ENCODE assay signal across 12 cellular contexts in the genomic region with DNA sequence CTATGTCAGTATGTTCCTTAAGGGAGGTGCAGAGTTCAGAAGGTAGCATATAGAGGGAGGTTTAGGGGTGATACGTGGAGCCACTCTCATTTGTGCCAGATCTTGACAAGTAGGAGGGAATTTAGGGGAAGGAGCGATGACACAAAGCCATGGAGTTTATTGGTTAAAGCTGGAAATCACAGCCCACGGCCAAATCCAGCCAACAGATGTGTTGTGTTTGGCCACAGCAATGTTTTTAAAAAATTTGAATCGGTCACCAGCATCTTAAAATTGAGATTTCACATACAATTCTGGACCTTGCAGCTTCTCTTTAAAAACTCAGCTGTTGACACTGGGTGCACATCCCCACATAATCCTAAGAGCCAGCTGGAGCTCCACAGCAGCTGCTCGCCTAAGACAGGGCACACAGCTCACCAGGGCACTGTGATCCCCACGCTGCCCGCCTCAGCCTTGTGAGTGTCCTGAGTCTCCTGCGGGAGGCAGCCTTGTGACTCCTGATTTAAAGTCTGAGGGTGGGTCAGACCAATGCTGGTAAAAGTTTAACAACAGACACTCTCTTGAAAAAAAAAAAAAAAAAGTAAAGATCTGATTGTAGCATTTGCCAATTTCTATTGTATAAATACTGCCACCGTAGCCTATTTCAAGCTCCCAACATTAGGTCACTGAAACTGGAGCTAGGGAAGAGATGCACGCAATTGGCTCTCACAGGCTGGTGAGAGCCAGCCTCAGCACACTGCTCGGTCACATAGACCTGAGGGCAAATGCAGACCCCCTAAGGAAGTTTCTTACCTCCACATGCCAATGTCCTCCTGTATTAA.
DNase-seq lines count a peak whose midpoint lies in the region; ATAC-seq and TF ChIP-seq lines count a peak whose summit lies in the region.
"Had no signal": no experiment of that assay in that cellular context is flagged by ENCODE, and none has a peak within 500 bp of the region (broad histone marks: within the 10 kb centered on the region; RNA-seq: fewer than 3 reads in every experiment).

No MANE protein-coding gene starts in this region.

- no peaks in the 10 kb centered on the region for H3K4me1 ChIP-seq in GM23248 (ENCODE audit: insufficient read depth)
- H3K4me1 ChIP-seq in psoas muscle: no peaks in the 10 kb centered on the region
- H3K4me1 ChIP-seq: adrenal gland; BLaER1 treated with 17β-estradiol and CSF1 and Interleukin-3, amounts not matched to agents 10 nM and 100 nM had no signal

- H3K9me3 Mint-ChIP-seq in WTC11: no peaks in the 10 kb centered on the region
- H3K9me3 Mint-ChIP-seq: natural killer cell had no signal

- H3K36me3 ChIP-seq in GM23248 (ENCODE audit: low read depth) (no peaks in the 10 kb centered on the region), psoas muscle (ENCODE audit: insufficient read depth in 1 of 2, low read depth in 1 of 2) (no peaks in the 10 kb centered on the region)
- H3K36me3 ChIP-seq: adrenal gland; BLaER1 treated with 17β-estradiol and CSF1 and Interleukin-3, amounts not matched to agents 10 nM and 100 nM had no signal

- no peaks in the 10 kb centered on the region for H3K36me3 Mint-ChIP-seq in WTC11
- H3K36me3 Mint-ChIP-seq: natural killer cell had no signal

- peaks cover 6% of the 10 kb centered on the region; the same call in 1 of the 2 replicates for H3K4me1 Mint-ChIP-seq in WTC11
- H3K4me1 Mint-ChIP-seq: natural killer cell had no signal

- H3K9me2 ChIP-seq in GM23248 (ENCODE audit: insufficient read depth): no peaks in the 10 kb centered on the region

- no peaks in the 10 kb centered on the region for H3K27me3 Mint-ChIP-seq in WTC11 (ENCODE audit: low read depth)

- H3K27ac Mint-ChIP-seq in WTC11: no peak overlapping the region
- H3K27ac Mint-ChIP-seq: natural killer cell had no signal

- no peak overlapping the region for H3K4me3 Mint-ChIP-seq in WTC11
- H3K4me3 Mint-ChIP-seq: natural killer cell had no signal

- no peaks in the 10 kb centered on the region for H3F3A ChIP-seq in GM23248 (ENCODE audit: insufficient read depth)

- DNase-seq in GM23248 (peak; percentile 7), WTC11 (ENCODE audit: low spot score) (peak; percentile 33), hippocampal formation (lab: John Stamatoyannopoulos, UW) (peak; percentile 32 to 48), posterior cingulate gyrus (peak in 7 of 10 donors; percentile 44 to 93 (median 67)), psoas muscle (no peak), T1000 (lab: John Stamatoyannopoulos, UW) (no peak)
- DNase-seq: activated CD8-positive, alpha-beta memory T cell treated with anti-CD3 and anti-CD28 coated beads, Interleukin-2, amount 50 U/mL, for 4 hours; natural killer cell had no signal

- ATAC-seq in WTC11: peak; percentile 95
- ATAC-seq in HG03108 (IDR thresholded peaks at IDR 0.05; ENCODE audit: unreplicated experiment): no peak
- no peak for ATAC-seq in psoas muscle
- ATAC-seq in HG03025 (IDR thresholded peaks at IDR 0.05; ENCODE audit: low FRiP score, unreplicated experiment): no peak
- ATAC-seq: natural killer cell had no signal

- in situ Hi-C loops in GM23248 (cut with MboI): no loop called here

- no peak overlapping the region for H3K4me2 ChIP-seq in GM23248 (ENCODE audit: unreplicated experiment)
- H3K4me2 ChIP-seq: BLaER1 treated with 17β-estradiol and CSF1 and Interleukin-3, amounts not matched to agents 10 nM and 100 nM had no signal

- CTCF ChIA-PET in WTC11 (lab: Charles Lee): interaction anchor here (0.6 to 1.8 kb wide), 15 partner anchors 10 to 1085 kb away, joined by 3 to 19 read pairs (median 4); no protein-coding TSS in a partner anchor

- no peaks in the 10 kb centered on the region for H3K79me2 ChIP-seq in GM23248 (ENCODE audit: insufficient read depth)

- H3K9ac ChIP-seq in GM23248: no peak overlapping the region
- H3K9ac ChIP-seq: BLaER1 treated with 17β-estradiol and CSF1 and Interleukin-3, amounts not matched to agents 10 nM and 100 nM had no signal

- H3K27me3 ChIP-seq in GM23248 (replicated peaks; ENCODE audit: insufficient read depth) (peaks cover 41% of the 10 kb centered on the region), psoas muscle (ENCODE audit: insufficient read depth in 3 of 3, low read length in 2 of 3) (peaks cover 0 to 16% (median 0%) of the 10 kb centered on the region in 3 donors)
- H3K27me3 ChIP-seq: adrenal gland; BLaER1 treated with 17β-estradiol and CSF1 and Interleukin-3, amounts not matched to agents 10 nM and 100 nM had no signal

- WGBS in GM23248 (ENCODE audit: low coverage in 1 of 2, low lambda C conversion rate in 2 of 2, missing lambda C conversion rate in 2 of 2), 2 experiments: 4 to 5% methylated on average over 11 of the region's 11 CpGs
- 17 to 39% (median 21%) methylated on average over 11 of the region's 11 CpGs for WGBS in psoas muscle, 3 donors

- TF ChIP-seq CTCF in WTC11 (IDR thresholded peaks at IDR 0.05) (no peak), psoas muscle (IDR thresholded peaks at IDR 0.05) (no peak)

- H3K9me3 ChIP-seq in GM23248 (ENCODE audit: low read depth): no peaks in the 10 kb centered on the region
- no peaks in the 10 kb centered on the region for H3K9me3 ChIP-seq in psoas muscle
- H3K9me3 ChIP-seq: adrenal gland had no signal

- H3K27ac ChIP-seq in GM23248: no peak overlapping the region
- no peak overlapping the region for H3K27ac ChIP-seq in psoas muscle
- H3K27ac ChIP-seq: adrenal gland; BLaER1 treated with 17β-estradiol and CSF1 and Interleukin-3, amounts not matched to agents 10 nM and 100 nM had no signal

- POLR2A ChIA-PET in WTC11 (lab: Charles Lee): interaction anchor here (0.7 kb wide), 1 partner anchor 17 kb away, joined by 5 read pairs; no protein-coding TSS in a partner anchor

- intact Hi-C loops in posterior cingulate gyrus (cut with DNase I): no loop called here
- intact Hi-C loops in psoas muscle (cut with DNase I): no loop called here

- no peak overlapping the region for H2AFZ ChIP-seq in GM23248

- H3K4me3 ChIP-seq in GM23248 (no peak overlapping the region), psoas muscle (no peak overlapping the region)
- H3K4me3 ChIP-seq: adrenal gland; BLaER1 treated with 17β-estradiol and CSF1 and Interleukin-3, amounts not matched to agents 10 nM and 100 nM had no signal

- no peaks in the 10 kb centered on the region for H4K20me1 ChIP-seq in GM23248 (ENCODE audit: insufficient read depth)
- H4K20me1 ChIP-seq: BLaER1 treated with 17β-estradiol and CSF1 and Interleukin-3, amounts not matched to agents 10 nM and 100 nM had no signal

TF ChIP-seq in WTC11, 78 proteins besides CTCF, POLR2A, EP300 and RAD21 (continues in another document):
- TF ChIP-seq RORB (CRISPR knock-in tag; IDR thresholded peaks at IDR 0.05) (no peak), ELF4 (CRISPR knock-in tag; IDR thresholded peaks at IDR 0.05; ENCODE audit: low read depth) (no peak), NR1H2 (CRISPR knock-in tag; IDR thresholded peaks at IDR 0.05) (no peak), TCF7 (CRISPR knock-in tag; IDR thresholded peaks at IDR 0.05; ENCODE audit: low read depth) (no peak), ZNF121 (CRISPR knock-in tag; IDR thresholded peaks at IDR 0.05) (no peak), ATF1 (CRISPR knock-in tag; IDR thresholded peaks at IDR 0.05) (no peak), NR3C1 (CRISPR knock-in tag; conservative IDR thresholded peaks at IDR 0.05; ENCODE audit: low read depth) (no peak)
- TF ChIP-seq, protein P1, sequence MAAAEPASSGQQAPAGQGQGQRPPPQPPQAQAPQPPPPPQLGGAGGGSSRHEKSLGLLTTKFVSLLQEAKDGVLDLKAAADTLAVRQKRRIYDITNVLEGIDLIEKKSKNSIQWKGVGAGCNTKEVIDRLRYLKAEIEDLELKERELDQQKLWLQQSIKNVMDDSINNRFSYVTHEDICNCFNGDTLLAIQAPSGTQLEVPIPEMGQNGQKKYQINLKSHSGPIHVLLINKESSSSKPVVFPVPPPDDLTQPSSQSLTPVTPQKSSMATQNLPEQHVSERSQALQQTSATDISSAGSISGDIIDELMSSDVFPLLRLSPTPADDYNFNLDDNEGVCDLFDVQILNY (CRISPR knock-in tag; IDR thresholded peaks at IDR 0.05): no peak
- TF ChIP-seq, protein P2, sequence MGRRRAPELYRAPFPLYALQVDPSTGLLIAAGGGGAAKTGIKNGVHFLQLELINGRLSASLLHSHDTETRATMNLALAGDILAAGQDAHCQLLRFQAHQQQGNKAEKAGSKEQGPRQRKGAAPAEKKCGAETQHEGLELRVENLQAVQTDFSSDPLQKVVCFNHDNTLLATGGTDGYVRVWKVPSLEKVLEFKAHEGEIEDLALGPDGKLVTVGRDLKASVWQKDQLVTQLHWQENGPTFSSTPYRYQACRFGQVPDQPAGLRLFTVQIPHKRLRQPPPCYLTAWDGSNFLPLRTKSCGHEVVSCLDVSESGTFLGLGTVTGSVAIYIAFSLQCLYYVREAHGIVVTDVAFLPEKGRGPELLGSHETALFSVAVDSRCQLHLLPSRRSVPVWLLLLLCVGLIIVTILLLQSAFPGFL (CRISPR knock-in tag; IDR thresholded peaks at IDR 0.05; ENCODE audit: borderline replicate concordance): no peak
- TF ChIP-seq, protein P3, sequence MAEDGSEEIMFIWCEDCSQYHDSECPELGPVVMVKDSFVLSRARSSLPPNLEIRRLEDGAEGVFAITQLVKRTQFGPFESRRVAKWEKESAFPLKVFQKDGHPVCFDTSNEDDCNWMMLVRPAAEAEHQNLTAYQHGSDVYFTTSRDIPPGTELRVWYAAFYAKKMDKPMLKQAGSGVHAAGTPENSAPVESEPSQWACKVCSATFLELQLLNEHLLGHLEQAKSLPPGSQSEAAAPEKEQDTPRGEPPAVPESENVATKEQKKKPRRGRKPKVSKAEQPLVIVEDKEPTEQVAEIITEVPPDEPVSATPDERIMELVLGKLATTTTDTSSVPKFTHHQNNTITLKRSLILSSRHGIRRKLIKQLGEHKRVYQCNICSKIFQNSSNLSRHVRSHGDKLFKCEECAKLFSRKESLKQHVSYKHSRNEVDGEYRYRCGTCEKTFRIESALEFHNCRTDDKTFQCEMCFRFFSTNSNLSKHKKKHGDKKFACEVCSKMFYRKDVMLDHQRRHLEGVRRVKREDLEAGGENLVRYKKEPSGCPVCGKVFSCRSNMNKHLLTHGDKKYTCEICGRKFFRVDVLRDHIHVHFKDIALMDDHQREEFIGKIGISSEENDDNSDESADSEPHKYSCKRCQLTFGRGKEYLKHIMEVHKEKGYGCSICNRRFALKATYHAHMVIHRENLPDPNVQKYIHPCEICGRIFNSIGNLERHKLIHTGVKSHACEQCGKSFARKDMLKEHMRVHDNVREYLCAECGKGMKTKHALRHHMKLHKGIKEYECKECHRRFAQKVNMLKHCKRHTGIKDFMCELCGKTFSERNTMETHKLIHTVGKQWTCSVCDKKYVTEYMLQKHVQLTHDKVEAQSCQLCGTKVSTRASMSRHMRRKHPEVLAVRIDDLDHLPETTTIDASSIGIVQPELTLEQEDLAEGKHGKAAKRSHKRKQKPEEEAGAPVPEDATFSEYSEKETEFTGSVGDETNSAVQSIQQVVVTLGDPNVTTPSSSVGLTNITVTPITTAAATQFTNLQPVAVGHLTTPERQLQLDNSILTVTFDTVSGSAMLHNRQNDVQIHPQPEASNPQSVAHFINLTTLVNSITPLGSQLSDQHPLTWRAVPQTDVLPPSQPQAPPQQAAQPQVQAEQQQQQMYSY (CRISPR knock-in tag; IDR thresholded peaks at IDR 0.05): no peak

Comparison
In these comparisons a context has a peak if more than half of its experiments do, and no peak if none do; other contexts are left out.
1. DNase-seq: peak in GM23248 (single experiment), WTC11 (single experiment), hippocampal formation (2 of 2) and posterior cingulate gyrus (7 of 10); none in psoas muscle (0 of 2) and T1000 (single experiment).